Comparison of ENCODE assay signal across 3 cellular contexts in genomic region chr21:39367783-39368182, GRCh38.
TF ChIP-seq lines count a peak whose summit lies in the region.

No MANE protein-coding gene starts in this region.

TF ChIP-seq in HepG2, 621 proteins besides CTCF, POLR2A, EP300 and RAD21:
- no peak for TF ChIP-seq ZBTB10 (CRISPR knock-in tag; IDR thresholded peaks at IDR 0.05; ENCODE audit: borderline replicate concordance)
- TF ChIP-seq ZNF441 (CRISPR knock-in tag; IDR thresholded peaks at IDR 0.05; ENCODE audit: borderline replicate concordance): peak; percentile 68; the same call in 1 of the 2 replicates

TF ChIP-seq in HEK293, 187 proteins besides CTCF, POLR2A, EP300 and RAD21:
- peak; percentile 96 for TF ChIP-seq ZNF184 (tag by site-specific recombination; IDR thresholded peaks at IDR 0.05)
- no peak for TF ChIP-seq PATZ1 (tag by site-specific recombination; IDR thresholded peaks at IDR 0.05)

TF ChIP-seq in K562, 482 proteins besides CTCF, POLR2A, EP300 and RAD21:
- TF ChIP-seq ZNF316 (IDR thresholded peaks at IDR 0.05) (0 out of 2 replicates have a peak, but pooled peaks have one; percentile 7), STAT5A (IDR thresholded peaks at IDR 0.05; ENCODE audit: borderline replicate concordance, low read length) (no peak)
